Comparison of ENCODE assay signal across 8 cellular contexts in genomic region chr9:137406876-137407589, GRCh38. TPM values are rescaled to one million over a fixed set of nuclear protein-coding genes. Genes with fewer than 3 reads are reported as not detected.
DNase-seq lines count a peak whose midpoint lies in the region; ATAC-seq and TF ChIP-seq lines count a peak whose summit lies in the region.

No MANE protein-coding gene starts in this region.

- H3K27me3 ChIP-seq in iPS-18a (ENCODE audit: control insufficient read depth, insufficient read depth, low read length): peaks cover 6% of the 10 kb centered on the region

- TF ChIP-seq CTCF in brain (conservative IDR thresholded peaks at IDR 0.05): peak; percentile 89 to 94

- H3K27me3 Mint-ChIP-seq in brain: no peaks in the 10 kb centered on the region

- H3K4me3 Mint-ChIP-seq in brain: peak overlapping the region in 1 of 5 experiments; percentile 16

- no peaks in the 10 kb centered on the region for H3K36me3 ChIP-seq in iPS-18a (ENCODE audit: control insufficient read depth, low read depth, low read length)

- peaks cover 10% of the 10 kb centered on the region for H3K4me1 Mint-ChIP-seq in brain

- DNase-seq in COLO668 (lab: John Stamatoyannopoulos, UW; ENCODE audit: unreplicated experiment) (peak; percentile 71), T-helper 9 cell (peak; percentile 44), NCI-H1105 treated with DMSO at 0.1 percent for 48 hours (lab: John Stamatoyannopoulos, UW) (no peak)

- no peak overlapping the region for H3K27ac Mint-ChIP-seq in brain

- H3K36me3 Mint-ChIP-seq in brain: peaks cover 11% of the 10 kb centered on the region

- H3K9ac ChIP-seq in iPS-18a (ENCODE audit: low read length): no peak overlapping the region

- peak overlapping the region; percentile 33 for H3K4me3 ChIP-seq in iPS-18a (ENCODE audit: low read length)
- H3K4me3 ChIP-seq in skin epidermis: peak overlapping the region; percentile 2 to 25 (median 19)

- H3K9me3 Mint-ChIP-seq in brain: peaks cover 3 to 7% (median 5%) of the 10 kb centered on the region in 5 experiments

- peak; percentile 42 for ATAC-seq in HG03342 (IDR thresholded peaks at IDR 0.05; ENCODE audit: unreplicated experiment)
- no peak for ATAC-seq in HG02571 (IDR thresholded peaks at IDR 0.05; ENCODE audit: unreplicated experiment)

- H3K4me1 ChIP-seq in iPS-18a (ENCODE audit: control insufficient read depth, low read depth, low read length): no peaks in the 10 kb centered on the region

- H3K27ac ChIP-seq in iPS-18a (ENCODE audit: low read length): no peak overlapping the region
- H3K27ac ChIP-seq in skin epidermis: peak overlapping the region in 12 of 21 experiments; percentile 10 to 66 (median 32)

- H3K9me3 ChIP-seq in iPS-18a (ENCODE audit: control insufficient read depth, low read depth, low read length): no peaks in the 10 kb centered on the region

RNA-seq across cellular contexts. Expression of gene EXD3, which starts 15.9 kb away (rescaled TPM):
- 12.0 TPM for polyA plus RNA-seq in brain (ENCODE audit: insufficient read depth, low read depth, low replicate concordance)

RNA-seq across cellular contexts. Expression of gene NOXA1, which starts 16.2 kb away (rescaled TPM):
- polyA plus RNA-seq in brain (ENCODE audit: insufficient read depth, low read depth, low replicate concordance): 7.3 TPM

RNA-seq across cellular contexts. Expression of gene ENTPD8, which starts 34.1 kb away (rescaled TPM):
- polyA plus RNA-seq in brain (ENCODE audit: insufficient read depth, low read depth, low replicate concordance): 0.15 TPM

RNA-seq across cellular contexts. Expression of gene NSMF, which starts 52.1 kb away (rescaled TPM):
- polyA plus RNA-seq in brain (ENCODE audit: insufficient read depth, low read depth, low replicate concordance): 145 TPM
